1 cellular context compared by ENCODE assay signal in the genomic region with DNA sequence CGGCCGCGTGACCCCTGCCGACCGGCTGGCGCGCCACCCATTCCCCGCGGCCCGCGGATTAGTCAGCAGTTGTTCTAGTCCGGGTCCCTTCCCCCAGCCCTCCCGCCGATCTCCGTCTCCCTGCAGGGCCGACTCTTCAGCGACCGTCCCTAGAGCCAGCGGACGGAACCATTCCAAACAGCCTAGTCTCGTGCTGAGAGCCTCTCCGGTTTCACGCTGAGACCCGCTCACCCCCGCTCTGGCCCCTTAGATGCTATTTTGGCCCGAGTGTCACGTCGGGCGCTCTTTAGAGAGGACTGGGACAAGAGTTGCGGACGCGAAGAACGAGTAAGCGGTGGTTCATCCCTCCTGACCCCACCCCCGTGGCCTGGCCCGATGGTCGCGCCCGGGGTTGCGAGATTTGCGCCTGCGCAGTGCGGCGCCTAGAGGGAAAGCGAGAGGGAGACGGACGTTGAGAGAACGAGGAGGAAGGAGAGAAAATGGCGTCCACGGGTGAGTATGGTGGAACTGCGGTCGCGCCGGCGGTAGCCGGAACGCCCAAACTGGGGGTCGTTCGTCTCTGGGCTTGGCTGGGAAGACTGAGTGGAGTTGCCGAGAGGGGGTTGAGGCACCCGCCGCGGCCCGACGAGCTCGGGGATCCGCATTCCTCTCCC.
A peak's percentile ranks its signal among the peaks of the same experiment; 100 is the strongest.
TF ChIP-seq lines count a peak whose summit lies in the region.

A gene with protein sequence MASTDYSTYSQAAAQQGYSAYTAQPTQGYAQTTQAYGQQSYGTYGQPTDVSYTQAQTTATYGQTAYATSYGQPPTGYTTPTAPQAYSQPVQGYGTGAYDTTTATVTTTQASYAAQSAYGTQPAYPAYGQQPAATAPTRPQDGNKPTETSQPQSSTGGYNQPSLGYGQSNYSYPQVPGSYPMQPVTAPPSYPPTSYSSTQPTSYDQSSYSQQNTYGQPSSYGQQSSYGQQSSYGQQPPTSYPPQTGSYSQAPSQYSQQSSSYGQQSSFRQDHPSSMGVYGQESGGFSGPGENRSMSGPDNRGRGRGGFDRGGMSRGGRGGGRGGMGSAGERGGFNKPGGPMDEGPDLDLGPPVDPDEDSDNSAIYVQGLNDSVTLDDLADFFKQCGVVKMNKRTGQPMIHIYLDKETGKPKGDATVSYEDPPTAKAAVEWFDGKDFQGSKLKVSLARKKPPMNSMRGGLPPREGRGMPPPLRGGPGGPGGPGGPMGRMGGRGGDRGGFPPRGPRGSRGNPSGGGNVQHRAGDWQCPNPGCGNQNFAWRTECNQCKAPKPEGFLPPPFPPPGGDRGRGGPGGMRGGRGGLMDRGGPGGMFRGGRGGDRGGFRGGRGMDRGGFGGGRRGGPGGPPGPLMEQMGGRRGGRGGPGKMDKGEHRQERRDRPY (plus strand): TSS at position 411 of the 653 bp plus-strand sequence. CDS start 69 bp downstream, at position 480.
A gene (minus strand): TSS at position 124 of the 653 bp plus-strand sequence. CDS start 2,355 bp downstream, outside the sequence.

TF ChIP-seq in HEK293, 187 proteins besides CTCF, POLR2A, EP300 and RAD21 (continued from another document):
- TF ChIP-seq, protein P1, sequence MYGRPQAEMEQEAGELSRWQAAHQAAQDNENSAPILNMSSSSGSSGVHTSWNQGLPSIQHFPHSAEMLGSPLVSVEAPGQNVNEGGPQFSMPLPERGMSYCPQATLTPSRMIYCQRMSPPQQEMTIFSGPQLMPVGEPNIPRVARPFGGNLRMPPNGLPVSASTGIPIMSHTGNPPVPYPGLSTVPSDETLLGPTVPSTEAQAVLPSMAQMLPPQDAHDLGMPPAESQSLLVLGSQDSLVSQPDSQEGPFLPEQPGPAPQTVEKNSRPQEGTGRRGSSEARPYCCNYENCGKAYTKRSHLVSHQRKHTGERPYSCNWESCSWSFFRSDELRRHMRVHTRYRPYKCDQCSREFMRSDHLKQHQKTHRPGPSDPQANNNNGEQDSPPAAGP (tag by site-specific recombination; IDR thresholded peaks at IDR 0.05): peak; percentile 88
- TF ChIP-seq KLF1 (tag by site-specific recombination; IDR thresholded peaks at IDR 0.05): no peak
- peak; percentile 85; the same call in 1 of the 2 replicates for TF ChIP-seq BCL11B (tag by site-specific recombination; IDR thresholded peaks at IDR 0.05; ENCODE audit: low read depth)
- peak; percentile 82 for TF ChIP-seq ZNF24 (tag by site-specific recombination; IDR thresholded peaks at IDR 0.05)
- no peak for TF ChIP-seq ZFP3 (tag by site-specific recombination; IDR thresholded peaks at IDR 0.05; ENCODE audit: low read depth)
- TF ChIP-seq ZNF830 (tag by site-specific recombination; IDR thresholded peaks at IDR 0.05; ENCODE audit: low read depth): no peak
- TF ChIP-seq ZNF658 (tag by site-specific recombination; IDR thresholded peaks at IDR 0.05): no peak
- TF ChIP-seq, protein P2, sequence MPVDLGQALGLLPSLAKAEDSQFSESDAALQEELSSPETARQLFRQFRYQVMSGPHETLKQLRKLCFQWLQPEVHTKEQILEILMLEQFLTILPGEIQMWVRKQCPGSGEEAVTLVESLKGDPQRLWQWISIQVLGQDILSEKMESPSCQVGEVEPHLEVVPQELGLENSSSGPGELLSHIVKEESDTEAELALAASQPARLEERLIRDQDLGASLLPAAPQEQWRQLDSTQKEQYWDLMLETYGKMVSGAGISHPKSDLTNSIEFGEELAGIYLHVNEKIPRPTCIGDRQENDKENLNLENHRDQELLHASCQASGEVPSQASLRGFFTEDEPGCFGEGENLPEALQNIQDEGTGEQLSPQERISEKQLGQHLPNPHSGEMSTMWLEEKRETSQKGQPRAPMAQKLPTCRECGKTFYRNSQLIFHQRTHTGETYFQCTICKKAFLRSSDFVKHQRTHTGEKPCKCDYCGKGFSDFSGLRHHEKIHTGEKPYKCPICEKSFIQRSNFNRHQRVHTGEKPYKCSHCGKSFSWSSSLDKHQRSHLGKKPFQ (tag by site-specific recombination; IDR thresholded peaks at IDR 0.05): peak; percentile 72
- TF ChIP-seq ZNF664 (tag by site-specific recombination; IDR thresholded peaks at IDR 0.05): no peak
- no peak for TF ChIP-seq EGR2 (tag by site-specific recombination; IDR thresholded peaks at IDR 0.05; ENCODE audit: low read depth)
- no peak for TF ChIP-seq ZNF140 (tag by site-specific recombination; IDR thresholded peaks at IDR 0.05)
- TF ChIP-seq ZNF501 (tag by site-specific recombination; IDR thresholded peaks at IDR 0.05): peak; percentile 80
- TF ChIP-seq GFI1B (tag by site-specific recombination; IDR thresholded peaks at IDR 0.05): no peak
- peak; percentile 33; the same call in 1 of the 2 replicates for TF ChIP-seq SP2 (tag by site-specific recombination; IDR thresholded peaks at IDR 0.05)
- TF ChIP-seq ZNF585B (tag by site-specific recombination; IDR thresholded peaks at IDR 0.05): no peak
- TF ChIP-seq ZNF670 (tag by site-specific recombination; IDR thresholded peaks at IDR 0.05; ENCODE audit: low read depth): no peak
- no peak for TF ChIP-seq ZNF777 (tag by site-specific recombination; IDR thresholded peaks at IDR 0.05; ENCODE audit: borderline replicate concordance)
- peak; percentile 93; the same call in 1 of the 2 replicates for TF ChIP-seq ZNF2 (tag by site-specific recombination; IDR thresholded peaks at IDR 0.05)
- peak; percentile 100 for TF ChIP-seq ZBTB48 (tag by site-specific recombination; IDR thresholded peaks at IDR 0.05)
- TF ChIP-seq ZNF132 (tag by site-specific recombination; IDR thresholded peaks at IDR 0.05; ENCODE audit: borderline replicate concordance): no peak
- no peak for TF ChIP-seq ZNF175 (tag by site-specific recombination; IDR thresholded peaks at IDR 0.05)
- TF ChIP-seq, protein P3, sequence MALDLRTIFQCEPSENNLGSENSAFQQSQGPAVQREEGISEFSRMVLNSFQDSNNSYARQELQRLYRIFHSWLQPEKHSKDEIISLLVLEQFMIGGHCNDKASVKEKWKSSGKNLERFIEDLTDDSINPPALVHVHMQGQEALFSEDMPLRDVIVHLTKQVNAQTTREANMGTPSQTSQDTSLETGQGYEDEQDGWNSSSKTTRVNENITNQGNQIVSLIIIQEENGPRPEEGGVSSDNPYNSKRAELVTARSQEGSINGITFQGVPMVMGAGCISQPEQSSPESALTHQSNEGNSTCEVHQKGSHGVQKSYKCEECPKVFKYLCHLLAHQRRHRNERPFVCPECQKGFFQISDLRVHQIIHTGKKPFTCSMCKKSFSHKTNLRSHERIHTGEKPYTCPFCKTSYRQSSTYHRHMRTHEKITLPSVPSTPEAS (tag by site-specific recombination; IDR thresholded peaks at IDR 0.05): peak; percentile 46; the same call in 1 of the 2 replicates
- peak; percentile 97 for TF ChIP-seq ZIC2 (tag by site-specific recombination; IDR thresholded peaks at IDR 0.05)
- TF ChIP-seq ZNF610 (tag by site-specific recombination; IDR thresholded peaks at IDR 0.05; ENCODE audit: borderline replicate concordance): peak; percentile 35; the same call in 1 of the 2 replicates
- TF ChIP-seq ZFP37 (tag by site-specific recombination; IDR thresholded peaks at IDR 0.05): no peak; the same call in 1 of the 2 replicates
TF ChIP-seq in HEK293: peak in this region for 75.
